ENCODE assay signal across 8 cellular contexts in the genomic region with DNA sequence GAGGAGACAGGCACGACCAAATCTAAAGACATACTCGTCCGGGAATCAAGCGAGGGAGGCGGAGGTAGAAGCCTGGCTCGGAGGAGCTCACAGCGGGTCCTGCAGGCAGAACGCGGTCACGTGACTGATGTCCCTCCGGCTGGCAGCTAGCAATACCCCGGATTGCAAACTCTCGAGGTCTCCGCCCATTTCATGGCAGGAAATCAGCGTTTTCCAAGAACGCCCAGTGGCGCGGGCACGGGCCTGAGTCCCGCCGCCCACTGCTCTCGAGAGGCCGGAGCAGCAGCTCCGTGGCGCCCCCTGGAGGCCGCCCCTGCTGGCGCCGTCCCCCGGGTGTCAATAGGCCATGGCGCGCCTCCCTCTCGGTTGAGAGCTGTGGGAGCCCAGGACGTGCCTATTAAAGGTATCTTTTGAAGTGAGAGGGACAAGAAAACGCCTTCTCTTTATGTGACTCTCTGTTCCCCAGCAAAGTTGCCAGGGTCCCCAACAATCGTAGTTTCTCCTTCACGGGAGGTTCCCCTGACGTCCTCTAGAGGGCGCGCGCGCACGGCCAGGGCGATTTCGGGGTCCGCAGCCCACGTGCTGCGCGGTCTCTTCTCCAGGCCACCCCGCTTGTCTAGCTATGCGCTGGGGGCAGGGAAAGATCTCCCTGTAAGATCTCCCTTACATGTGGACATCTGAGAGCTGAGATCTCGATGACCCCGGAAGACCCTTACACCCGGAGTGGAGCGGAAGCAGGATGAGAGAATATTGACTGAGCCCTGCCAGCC. TPM values are rescaled to one million over a fixed set of nuclear protein-coding genes. Genes with fewer than 3 reads are reported as not detected.
DNase-seq lines count a peak whose midpoint lies in the region; ATAC-seq and TF ChIP-seq lines count a peak whose summit lies in the region.

No MANE protein-coding gene starts in this region.

- peak overlapping the region; percentile 88 for H3K27ac ChIP-seq in cingulate gyrus (ENCODE audit: low read depth, low read length)

- TF ChIP-seq CTCF in AG09309 (IDR thresholded peaks at IDR 0.05; ENCODE audit: control insufficient read depth, insufficient read depth, low read depth, low read length, missing control alignments): peak; percentile 89
- TF ChIP-seq CTCF in kidney epithelial cell (IDR thresholded peaks at IDR 0.05; ENCODE audit: insufficient read depth, low read length, poor library complexity, severe bottlenecking): peak; percentile 91

- DNase-seq in AG09309 (ENCODE audit: low read depth) (peak; percentile 91), HCEC 1CT (peak; percentile 90), NCI-H510A treated with DMSO at 0.1 percent for 48 hours (lab: John Stamatoyannopoulos, UW) (peak; percentile 71), kidney epithelial cell (ENCODE audit: low read depth) (peak; percentile 71)
- DNase-seq in activated CD4-positive, alpha-beta T cell treated with anti-CD3 and anti-CD28 coated beads for 4 hours: peak; percentile 57 to 59
- DNase-seq in stimulated activated CD4-positive, alpha-beta T cell treated with anti-CD3 and anti-CD28 coated beads, Interleukin-12 subunit alpha, Interleukin-12 subunit beta, amount 100 ng/mL, for 48 hours (ENCODE audit: low read depth in 2 of 3, low spot score in 1 of 3): peak; percentile 58 to 66 (median 60)

- no peaks in the 10 kb centered on the region for H3K27me3 ChIP-seq in kidney epithelial cell (ENCODE audit: control insufficient read depth, insufficient read depth, low read length)

- no peak for ATAC-seq in HG03521 (IDR thresholded peaks at IDR 0.05; ENCODE audit: unreplicated experiment)

- H3K4me3 ChIP-seq in AG09309 (ENCODE audit: control insufficient read depth, low read depth, low read length) (peak overlapping the region; percentile 17), kidney epithelial cell (ENCODE audit: low read depth, low read length) (peak overlapping the region; percentile 38)

- H3K36me3 ChIP-seq in kidney epithelial cell (ENCODE audit: control insufficient read depth, insufficient read depth, low read length): no peaks in the 10 kb centered on the region

RNA-seq across cellular contexts. Expression of a gene that starts 37.3 kb away (rescaled TPM):
- total RNA-seq in kidney epithelial cell: 75.1 and 91.2 TPM in 2 replicates
